In genomic region chr17:43104665-43105064, GRCh38 we compare ENCODE assay signal across 24 cellular contexts. TPM values are rescaled to one million over a fixed set of nuclear protein-coding genes. Genes with fewer than 3 reads are reported as not detected.
DNase-seq lines count a peak whose midpoint lies in the region; ATAC-seq and TF ChIP-seq lines count a peak whose summit lies in the region.
"Had no signal": no experiment of that assay in that cellular context is flagged by ENCODE, and none has a peak within 500 bp of the region (broad histone marks: within the 10 kb centered on the region; RNA-seq: fewer than 3 reads in every experiment).

No MANE protein-coding gene starts in this region.

- no peaks in the 10 kb centered on the region for H4K20me1 ChIP-seq in OCI-LY7 (ENCODE audit: insufficient read depth, low read length)
- H4K20me1 ChIP-seq: BLaER1 had no signal

- H3K9me3 ChIP-seq in cardiac muscle cell (ENCODE audit: low read depth) (no peaks in the 10 kb centered on the region), right cardiac atrium (ENCODE audit: control insufficient read depth, low read length) (no peaks in the 10 kb centered on the region), OCI-LY7 (ENCODE audit: low read length) (no peaks in the 10 kb centered on the region), left lung (no peaks in the 10 kb centered on the region), colonic mucosa (no peaks in the 10 kb centered on the region)
- H3K9me3 ChIP-seq: BE2C, BLaER1 had no signal

- 52% methylated on average over 3 of the region's 3 CpGs for WGBS in right cardiac atrium

- ATAC-seq in right cardiac atrium = no peak
- peak; percentile 82 for ATAC-seq in left lung
- no peak for ATAC-seq in GM21515 (IDR thresholded peaks at IDR 0.05; ENCODE audit: unreplicated experiment)
- ATAC-seq in HG03097 (IDR thresholded peaks at IDR 0.05; ENCODE audit: low FRiP score, unreplicated experiment) = no peak

- no peak overlapping the region for H3K27ac ChIP-seq in cardiac muscle cell
- H3K27ac ChIP-seq in right cardiac atrium (ENCODE audit: low read length) = no peak overlapping the region
- no peak overlapping the region for H3K27ac ChIP-seq in OCI-LY7 (ENCODE audit: low read depth, low read length, poor library complexity, severe bottlenecking)
- H3K27ac ChIP-seq in left lung = no peak overlapping the region
- H3K27ac ChIP-seq in colonic mucosa = no peak overlapping the region
- H3K27ac ChIP-seq: 22Rv1, BLaER1 had no signal

- H3K9ac ChIP-seq in colonic mucosa (ENCODE audit: low read depth in 2 of 2, low read length in 2 of 2) = no peak overlapping the region
- H3K9ac ChIP-seq: BLaER1 had no signal

- CTCF ChIA-PET in OCI-LY7 (lab: Charles Lee; ENCODE audit: unreplicated experiment) = no interaction called here

- BruUV-seq in OCI-LY7 (replicated peaks; lab: Mats Ljungman, UMichigan) = TSS peak; percentile 26

- POLR2A ChIA-PET in OCI-LY7 (lab: Charles Lee) = no interaction called here

- intact Hi-C loops in right cardiac atrium (cut with DNase I) (no loop called here), OCI-LY7 (cut with micrococcal nuclease; ENCODE audit: unreplicated experiment) (no loop called here), left lung (cut with DNase I) (no loop called here), colonic mucosa (cut with DNase I) (loop anchor here (10.0 kb wide), 1 partner anchor 60 kb away; no protein-coding TSS in a partner anchor)

- H3K27me3 ChIP-seq in cardiac muscle cell = no peaks in the 10 kb centered on the region
- no peaks in the 10 kb centered on the region for H3K27me3 ChIP-seq in right cardiac atrium (ENCODE audit: control insufficient read depth, insufficient read depth)
- H3K27me3 ChIP-seq in left lung = no peaks in the 10 kb centered on the region
- no peaks in the 10 kb centered on the region for H3K27me3 ChIP-seq in colonic mucosa
- H3K27me3 ChIP-seq: BE2C, BLaER1 had no signal

- no peak overlapping the region for H3K4me2 ChIP-seq in OCI-LY7 (ENCODE audit: low read length)
- H3K4me2 ChIP-seq: BLaER1 had no signal

- H3K79me2 ChIP-seq in OCI-LY7 (ENCODE audit: insufficient read depth, low read depth, low read length) = no peaks in the 10 kb centered on the region

- H3K36me3 ChIP-seq in cardiac muscle cell = no peaks in the 10 kb centered on the region
- H3K36me3 ChIP-seq in OCI-LY7 (ENCODE audit: insufficient read depth, low read length) = peaks cover 95% of the 10 kb centered on the region
- H3K36me3 ChIP-seq in left lung = peaks cover 0 to 10% of the 10 kb centered on the region in 2 donors
- no peaks in the 10 kb centered on the region for H3K36me3 ChIP-seq in colonic mucosa

- no peak overlapping the region for H2AFZ ChIP-seq in OCI-LY7 (ENCODE audit: low read length)

- no peaks in the 10 kb centered on the region for H3K9me2 ChIP-seq in OCI-LY7 (ENCODE audit: insufficient read depth, low read length)

- TF ChIP-seq CTCF in cardiac muscle cell (IDR thresholded peaks at IDR 0.05; ENCODE audit: low read depth, low read length) (no peak), OCI-LY7 (conservative IDR thresholded peaks at IDR 0.05; ENCODE audit: low read length) (no peak), fibroblast of pulmonary artery (IDR thresholded peaks at IDR 0.05; ENCODE audit: low read length, missing control alignments) (no peak), left lung (IDR thresholded peaks at IDR 0.05) (no peak), colonic mucosa (IDR thresholded peaks at IDR 0.05) (no peak)

- DNase-seq in cardiac muscle cell (ENCODE audit: low read depth in 1 of 2, low spot score in 1 of 2) (peak; percentile 6 to 26), right cardiac atrium (no peak), OCI-LY7 (ENCODE audit: low spot score) (no peak), fibroblast of pulmonary artery (ENCODE audit: low read depth) (peak; percentile 7), left lung (no peak), colonic mucosa (no peak)
- DNase-seq: ACHN; BE2C; C1 segment of cervical spinal cord; CD4-positive, alpha-beta memory T cell; CD4-positive, CD25-positive, alpha-beta regulatory T cell; CD8-positive, alpha-beta memory T cell; COR-L47; DMS 273 treated with DMSO at 0.1 percent for 48 hours; DMS153; DMS53; DMS79; DND-41; EL; GDM1 had no signal

- no peak overlapping the region for H3K4me3 ChIP-seq in cardiac muscle cell
- no peak overlapping the region for H3K4me3 ChIP-seq in right cardiac atrium (ENCODE audit: low read length)
- H3K4me3 ChIP-seq in OCI-LY7 (ENCODE audit: low read depth, low read length, poor library complexity, severe bottlenecking) = no peak overlapping the region
- no peak overlapping the region for H3K4me3 ChIP-seq in fibroblast of pulmonary artery (replicated peaks; ENCODE audit: low read depth, low read length)
- H3K4me3 ChIP-seq in left lung = no peak overlapping the region
- no peak overlapping the region for H3K4me3 ChIP-seq in colonic mucosa
- H3K4me3 ChIP-seq: BLaER1 had no signal

- H3K4me1 ChIP-seq in cardiac muscle cell (ENCODE audit: low read depth) (peaks cover 12% of the 10 kb centered on the region), right cardiac atrium (ENCODE audit: control insufficient read depth, insufficient read depth, low read length) (no peaks in the 10 kb centered on the region), OCI-LY7 (ENCODE audit: insufficient read depth, low read length, poor library complexity, severe bottlenecking) (no peaks in the 10 kb centered on the region), left lung (no peaks in the 10 kb centered on the region), colonic mucosa (no peaks in the 10 kb centered on the region)
- H3K4me1 ChIP-seq: BE2C, BLaER1 had no signal

RNA-seq across cellular contexts. Expression of gene BRCA1, which starts 20.5 kb away (rescaled TPM):
- total RNA-seq in cardiac muscle cell = 11.3 and 12.9 TPM in 2 replicates
- polyA plus RNA-seq in cardiac muscle cell = 7.2 and 7.4 TPM in 2 replicates
- total RNA-seq in right cardiac atrium = 10 to 100 TPM in 1 of 4 donors, 1 to 10 TPM in 3; 4.3 to 10.9 (median 8.0) TPM
- polyA plus RNA-seq in right cardiac atrium = 2.7 TPM
- 112 and 134 TPM in 2 replicates for total RNA-seq in OCI-LY7 (2014; rRNA removed; shearing (Covaris generic))
- total RNA-seq in OCI-LY7 (2022) = 130 and 135 TPM in 2 replicates
- 10 to 100 TPM; 10.3 to 17.7 TPM for total RNA-seq in left lung
- 10 to 100 TPM in 1 of 2 donors, 1 to 10 TPM in 1; 9.5 to 44.1 TPM for total RNA-seq in colonic mucosa

Comparison
In these comparisons a context has a peak if more than half of its experiments do, and no peak if none do; other contexts are left out.
1. DNase-seq: peak in cardiac muscle cell (2 of 2) and fibroblast of pulmonary artery (single experiment); none in right cardiac atrium (0 of 3), OCI-LY7 (single experiment), left lung (0 of 2) and colonic mucosa (single experiment).